7 cellular contexts compared by ENCODE assay signal in the genomic region with DNA sequence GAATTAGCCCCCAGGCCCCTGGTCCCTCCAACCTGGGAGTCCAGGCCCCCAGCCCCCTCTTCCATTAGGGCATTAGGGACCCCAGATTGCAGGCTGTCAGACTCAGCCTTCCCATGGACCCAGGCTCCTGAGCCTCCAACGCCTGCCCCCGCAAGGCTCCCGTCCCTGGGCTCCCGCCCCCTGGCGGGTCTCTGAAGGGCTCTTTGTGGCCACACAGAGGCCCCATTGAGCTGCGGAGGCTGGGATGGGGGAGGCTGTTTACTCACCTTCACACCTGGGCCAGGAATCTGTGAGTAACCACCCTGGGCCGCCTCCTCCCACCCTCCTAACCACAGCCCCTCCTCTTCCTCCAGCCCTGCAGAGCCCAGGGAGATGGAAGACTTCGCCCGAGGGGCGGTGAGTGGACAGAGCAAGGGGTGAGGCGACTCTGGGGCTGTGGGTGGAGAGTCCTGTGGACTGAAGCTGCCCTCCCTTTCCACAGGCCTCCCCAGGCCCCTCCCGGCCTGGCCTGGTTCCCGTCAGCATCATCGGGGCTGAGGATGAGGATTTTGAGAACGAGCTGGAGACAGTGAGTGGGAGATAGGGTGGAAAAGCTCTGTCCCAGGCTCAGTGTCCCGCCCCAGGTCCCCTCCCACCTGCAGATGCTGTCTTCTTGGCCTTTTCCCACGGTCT. TPM values are rescaled to one million over a fixed set of nuclear protein-coding genes. Genes with fewer than 3 reads are reported as not detected.
DNase-seq lines count a peak whose midpoint lies in the region; ATAC-seq and FAIRE-seq lines count a peak whose summit lies in the region.

No MANE protein-coding gene starts in this region.

- peak; percentile 52 for ATAC-seq in central memory CD8-positive, alpha-beta T cell (replicated peaks; ENCODE audit: extremely low read depth, poor library complexity, severe bottlenecking)
- ATAC-seq in GM19395 (IDR thresholded peaks at IDR 0.05; ENCODE audit: unreplicated experiment): no peak

- H3K4me1 ChIP-seq in HUES48 (ENCODE audit: control insufficient read depth, insufficient read depth, low read length): peaks cover 21% of the 10 kb centered on the region
- H3K4me1 ChIP-seq in SJCRH30: no peaks in the 10 kb centered on the region

- H3K9me3 ChIP-seq in HUES48 (ENCODE audit: control insufficient read depth, insufficient read depth, low read length) (no peaks in the 10 kb centered on the region), SJCRH30 (replicated peaks) (no peaks in the 10 kb centered on the region)

- no peaks in the 10 kb centered on the region for H3K27me3 Mint-ChIP-seq in central memory CD8-positive, alpha-beta T cell

- H3K27me3 ChIP-seq in HUES48 (ENCODE audit: control insufficient read depth, insufficient read depth, low read length): peaks cover 5% of the 10 kb centered on the region; the same call in 1 of the 2 replicates
- H3K27me3 ChIP-seq in SJCRH30: no peaks in the 10 kb centered on the region

- H3K27ac Mint-ChIP-seq in central memory CD8-positive, alpha-beta T cell (ENCODE audit: low read depth): peak overlapping the region; percentile 89

- no peak overlapping the region for H3K9ac ChIP-seq in HUES48 (ENCODE audit: low read depth, low read length)

- FAIRE-seq in urothelium cell line (lab: Jason Lieb, UNC): peak; percentile 37

- peaks cover 70% of the 10 kb centered on the region for H3K36me3 Mint-ChIP-seq in central memory CD8-positive, alpha-beta T cell (ENCODE audit: insufficient read depth)

- no peaks in the 10 kb centered on the region for H3K9me3 Mint-ChIP-seq in central memory CD8-positive, alpha-beta T cell

- peaks cover 60% of the 10 kb centered on the region for H3K4me1 Mint-ChIP-seq in central memory CD8-positive, alpha-beta T cell

- H3K27ac ChIP-seq in HUES48 (ENCODE audit: low read depth, low read length): peak overlapping the region; percentile 77
- H3K27ac ChIP-seq in SJCRH30: no peak overlapping the region

- DNase-seq in activated CD4-positive, alpha-beta T cell treated with anti-CD3 and anti-CD28 coated beads for 24 hours (ENCODE audit: low read depth in 2 of 2): peak; percentile 76 to 83
- DNase-seq in central memory CD8-positive, alpha-beta T cell (ENCODE audit: low spot score in 2 of 2): peak; percentile 60 to 79
- peak in 43 of 56 donors; percentile 6 to 76 (median 41) for DNase-seq in nucleus accumbens (lab: John Stamatoyannopoulos, UW)
- DNase-seq in urothelium cell line (ENCODE audit: low spot score): peak; percentile 94
- no peak for DNase-seq in SJCRH30

- peak overlapping the region; percentile 93 for H3K4me3 Mint-ChIP-seq in central memory CD8-positive, alpha-beta T cell

- no peaks in the 10 kb centered on the region; the same call in 1 of the 2 replicates for H3K36me3 ChIP-seq in HUES48 (ENCODE audit: control insufficient read depth, insufficient read depth, low read length)
- H3K36me3 ChIP-seq in SJCRH30: no peaks in the 10 kb centered on the region

- H3K4me3 ChIP-seq in HUES48 (ENCODE audit: low read depth, low read length): no peak overlapping the region
- no peak overlapping the region for H3K4me3 ChIP-seq in SJCRH30

RNA-seq across cellular contexts. Expression of a gene that starts 4.9 kb away (rescaled TPM):
- 52.4 and 53.8 TPM in 2 replicates for total RNA-seq in SJCRH30 (2014; rRNA removed; shearing (Covaris generic))

RNA-seq across cellular contexts. Expression of a gene that starts 10.8 kb away (rescaled TPM):
- total RNA-seq in SJCRH30 (2014; rRNA removed; shearing (Covaris generic)): 0.61 TPM in 1 of 2 replicates, not detected in the other

RNA-seq across cellular contexts. Expression of a gene that starts 27.8 kb away (rescaled TPM):
- total RNA-seq in SJCRH30 (2014; rRNA removed; shearing (Covaris generic)): 2,068 and 2,616 TPM in 2 replicates

RNA-seq across cellular contexts. Expression of a gene that starts 40.4 kb away (rescaled TPM):
- not detected in 2 replicates for total RNA-seq in SJCRH30 (2014; rRNA removed; shearing (Covaris generic))

RNA-seq across cellular contexts. Expression of a gene that starts 43.0 kb away (rescaled TPM):
- not detected in 2 replicates for total RNA-seq in SJCRH30 (2014; rRNA removed; shearing (Covaris generic))

Comparison
In these comparisons a context has a peak if more than half of its experiments do, and no peak if none do; other contexts are left out.
1. DNase-seq: peak in activated CD4-positive, alpha-beta T cell treated with anti-CD3 and anti-CD28 coated beads for 24 hours (2 of 2), central memory CD8-positive, alpha-beta T cell (2 of 2), nucleus accumbens (43 of 56) and urothelium cell line (single experiment); none in SJCRH30 (0 of 2).